Comparison of ENCODE assay signal across 1 cellular context in the genomic region with DNA sequence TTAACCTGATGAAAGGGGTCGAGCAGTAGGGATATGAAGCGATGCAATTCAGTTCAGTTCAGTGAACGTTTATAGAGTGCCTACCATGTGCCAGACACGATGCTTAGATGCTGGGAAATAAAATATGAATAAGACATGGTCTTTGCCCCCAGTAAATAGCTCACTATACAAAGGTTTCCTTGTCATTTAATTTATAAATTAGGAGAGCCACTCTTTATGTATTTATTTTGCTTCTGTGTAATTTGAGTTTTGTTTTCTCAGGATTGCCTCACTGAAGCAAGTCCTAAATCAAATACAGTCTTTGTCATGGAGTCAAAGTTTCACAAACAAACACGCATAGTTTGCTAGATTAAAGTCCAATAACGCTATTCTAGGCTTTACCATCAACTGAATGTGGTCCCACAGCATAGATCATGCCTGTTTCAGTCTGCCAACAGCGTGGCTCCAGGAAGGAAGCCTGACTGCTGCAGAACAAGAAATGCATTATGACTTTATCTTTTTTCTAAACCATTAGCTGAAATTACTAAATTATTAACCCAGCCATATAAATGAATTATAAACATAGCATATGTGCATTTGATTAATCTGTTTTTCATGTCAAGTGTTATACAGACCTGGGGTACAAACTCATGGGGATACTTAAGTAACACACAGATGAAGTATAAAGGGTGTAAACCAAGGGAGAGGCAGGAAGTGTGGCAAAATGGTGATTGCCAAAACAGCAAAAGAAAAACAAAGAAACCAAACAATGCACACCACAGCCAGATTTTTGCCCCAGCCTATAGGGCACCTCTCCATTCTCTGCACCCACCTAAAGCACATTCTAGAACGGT.
TF ChIP-seq lines count a peak whose summit lies in the region.

No MANE protein-coding gene starts in this region.

TF ChIP-seq in HepG2, 621 proteins besides CTCF, POLR2A, EP300 and RAD21 (continued from another document and continues in another):
- TF ChIP-seq CREB1 (IDR thresholded peaks at IDR 0.05), result peak; percentile 46; the same call in 1 of the 2 replicates
- TF ChIP-seq CREB1 (CRISPR knock-in tag; IDR thresholded peaks at IDR 0.05), result peak; percentile 89
- TF ChIP-seq, protein P1, sequence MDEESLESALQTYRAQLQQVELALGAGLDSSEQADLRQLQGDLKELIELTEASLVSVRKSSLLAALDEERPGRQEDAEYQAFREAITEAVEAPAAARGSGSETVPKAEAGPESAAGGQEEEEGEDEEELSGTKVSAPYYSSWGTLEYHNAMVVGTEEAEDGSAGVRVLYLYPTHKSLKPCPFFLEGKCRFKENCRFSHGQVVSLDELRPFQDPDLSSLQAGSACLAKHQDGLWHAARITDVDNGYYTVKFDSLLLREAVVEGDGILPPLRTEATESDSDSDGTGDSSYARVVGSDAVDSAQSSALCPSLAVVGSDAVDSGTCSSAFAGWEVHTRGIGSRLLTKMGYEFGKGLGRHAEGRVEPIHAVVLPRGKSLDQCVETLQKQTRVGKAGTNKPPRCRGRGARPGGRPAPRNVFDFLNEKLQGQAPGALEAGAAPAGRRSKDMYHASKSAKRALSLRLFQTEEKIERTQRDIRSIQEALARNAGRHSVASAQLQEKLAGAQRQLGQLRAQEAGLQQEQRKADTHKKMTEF (CRISPR knock-in tag; IDR thresholded peaks at IDR 0.05), result peak; percentile 99
- no peak for TF ChIP-seq SMYD3 (CRISPR knock-in tag; IDR thresholded peaks at IDR 0.05)
- TF ChIP-seq ZBTB8A (CRISPR knock-in tag; IDR thresholded peaks at IDR 0.05; ENCODE audit: borderline replicate concordance, low read depth), result no peak
- no peak for TF ChIP-seq GPBP1L1 (CRISPR knock-in tag; IDR thresholded peaks at IDR 0.05)
- TF ChIP-seq MTERF4 (CRISPR knock-in tag; IDR thresholded peaks at IDR 0.05), result no peak
- TF ChIP-seq ZNF543 (CRISPR knock-in tag; IDR thresholded peaks at IDR 0.05), result peak; percentile 46; the same call in 1 of the 2 replicates
- peak; percentile 100 for TF ChIP-seq NFIC (IDR thresholded peaks at IDR 0.05; ENCODE audit: low read length)
- TF ChIP-seq ZNF275 (CRISPR knock-in tag; IDR thresholded peaks at IDR 0.05; ENCODE audit: borderline replicate concordance), result no peak
- TF ChIP-seq MEIS2 (CRISPR knock-in tag; IDR thresholded peaks at IDR 0.05), result peak; percentile 79
- peak; percentile 97 for TF ChIP-seq SIX1 (CRISPR knock-in tag; IDR thresholded peaks at IDR 0.05; ENCODE audit: borderline replicate concordance)
- no peak; the same call in 1 of the 2 replicates for TF ChIP-seq JDP2 (CRISPR knock-in tag; IDR thresholded peaks at IDR 0.05; ENCODE audit: borderline replicate concordance)
- peak; percentile 94 for TF ChIP-seq FOXK1 (CRISPR knock-in tag; IDR thresholded peaks at IDR 0.05; ENCODE audit: borderline replicate concordance, low read depth)
- peak; percentile 63; the same call in 1 of the 2 replicates for TF ChIP-seq ZNF775 (CRISPR knock-in tag; IDR thresholded peaks at IDR 0.05; ENCODE audit: borderline replicate concordance)
- no peak; the same call in 1 of the 2 replicates for TF ChIP-seq KAT7 (CRISPR knock-in tag; IDR thresholded peaks at IDR 0.05; ENCODE audit: borderline replicate concordance)
- TF ChIP-seq ATF7 (IDR thresholded peaks at IDR 0.05), result peak; percentile 70
- peak; percentile 74; the same call in 1 of the 2 replicates for TF ChIP-seq ATF7 (CRISPR knock-in tag; IDR thresholded peaks at IDR 0.05)
- no peak for TF ChIP-seq ZNF10 (CRISPR knock-in tag; IDR thresholded peaks at IDR 0.05; ENCODE audit: borderline replicate concordance, low read depth)
- no peak for TF ChIP-seq MBNL3 (CRISPR knock-in tag; conservative IDR thresholded peaks at IDR 0.05)
- TF ChIP-seq, protein P2, sequence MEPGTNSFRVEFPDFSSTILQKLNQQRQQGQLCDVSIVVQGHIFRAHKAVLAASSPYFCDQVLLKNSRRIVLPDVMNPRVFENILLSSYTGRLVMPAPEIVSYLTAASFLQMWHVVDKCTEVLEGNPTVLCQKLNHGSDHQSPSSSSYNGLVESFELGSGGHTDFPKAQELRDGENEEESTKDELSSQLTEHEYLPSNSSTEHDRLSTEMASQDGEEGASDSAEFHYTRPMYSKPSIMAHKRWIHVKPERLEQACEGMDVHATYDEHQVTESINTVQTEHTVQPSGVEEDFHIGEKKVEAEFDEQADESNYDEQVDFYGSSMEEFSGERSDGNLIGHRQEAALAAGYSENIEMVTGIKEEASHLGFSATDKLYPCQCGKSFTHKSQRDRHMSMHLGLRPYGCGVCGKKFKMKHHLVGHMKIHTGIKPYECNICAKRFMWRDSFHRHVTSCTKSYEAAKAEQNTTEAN (CRISPR knock-in tag; conservative IDR thresholded peaks at IDR 0.05), result peak; percentile 70
- TF ChIP-seq ZNF501 (CRISPR knock-in tag; IDR thresholded peaks at IDR 0.05), result no peak
- TF ChIP-seq, protein P3, sequence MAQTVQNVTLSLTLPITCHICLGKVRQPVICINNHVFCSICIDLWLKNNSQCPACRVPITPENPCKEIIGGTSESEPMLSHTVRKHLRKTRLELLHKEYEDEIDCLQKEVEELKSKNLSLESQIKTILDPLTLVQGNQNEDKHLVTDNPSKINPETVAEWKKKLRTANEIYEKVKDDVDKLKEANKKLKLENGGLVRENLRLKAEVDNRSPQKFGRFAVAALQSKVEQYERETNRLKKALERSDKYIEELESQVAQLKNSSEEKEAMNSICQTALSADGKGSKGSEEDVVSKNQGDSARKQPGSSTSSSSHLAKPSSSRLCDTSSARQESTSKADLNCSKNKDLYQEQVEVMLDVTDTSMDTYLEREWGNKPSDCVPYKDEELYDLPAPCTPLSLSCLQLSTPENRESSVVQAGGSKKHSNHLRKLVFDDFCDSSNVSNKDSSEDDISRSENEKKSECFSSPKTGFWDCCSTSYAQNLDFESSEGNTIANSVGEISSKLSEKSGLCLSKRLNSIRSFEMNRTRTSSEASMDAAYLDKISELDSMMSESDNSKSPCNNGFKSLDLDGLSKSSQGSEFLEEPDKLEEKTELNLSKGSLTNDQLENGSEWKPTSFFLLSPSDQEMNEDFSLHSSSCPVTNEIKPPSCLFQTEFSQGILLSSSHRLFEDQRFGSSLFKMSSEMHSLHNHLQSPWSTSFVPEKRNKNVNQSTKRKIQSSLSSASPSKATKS (CRISPR knock-in tag; IDR thresholded peaks at IDR 0.05), result peak; percentile 97
- TF ChIP-seq NFATC3 (CRISPR knock-in tag; IDR thresholded peaks at IDR 0.05), result no peak
- TF ChIP-seq TMF1 (CRISPR knock-in tag; IDR thresholded peaks at IDR 0.05; ENCODE audit: low read depth), result no peak
- peak; percentile 96 for TF ChIP-seq TBX2 (CRISPR knock-in tag; IDR thresholded peaks at IDR 0.05; ENCODE audit: borderline replicate concordance)
- TF ChIP-seq ZNF331 (CRISPR knock-in tag; IDR thresholded peaks at IDR 0.05), result peak; percentile 77; the same call in 1 of the 2 replicates
- TF ChIP-seq ZNF225 (CRISPR knock-in tag; IDR thresholded peaks at IDR 0.05), result no peak
- TF ChIP-seq RCOR2 (CRISPR knock-in tag; IDR thresholded peaks at IDR 0.05), result peak; percentile 94; the same call in 1 of the 2 replicates
- no peak for TF ChIP-seq SRSF1 (optimal IDR thresholded peaks at IDR 0.05; ENCODE audit: low read depth, low read length)
- TF ChIP-seq, protein P4, sequence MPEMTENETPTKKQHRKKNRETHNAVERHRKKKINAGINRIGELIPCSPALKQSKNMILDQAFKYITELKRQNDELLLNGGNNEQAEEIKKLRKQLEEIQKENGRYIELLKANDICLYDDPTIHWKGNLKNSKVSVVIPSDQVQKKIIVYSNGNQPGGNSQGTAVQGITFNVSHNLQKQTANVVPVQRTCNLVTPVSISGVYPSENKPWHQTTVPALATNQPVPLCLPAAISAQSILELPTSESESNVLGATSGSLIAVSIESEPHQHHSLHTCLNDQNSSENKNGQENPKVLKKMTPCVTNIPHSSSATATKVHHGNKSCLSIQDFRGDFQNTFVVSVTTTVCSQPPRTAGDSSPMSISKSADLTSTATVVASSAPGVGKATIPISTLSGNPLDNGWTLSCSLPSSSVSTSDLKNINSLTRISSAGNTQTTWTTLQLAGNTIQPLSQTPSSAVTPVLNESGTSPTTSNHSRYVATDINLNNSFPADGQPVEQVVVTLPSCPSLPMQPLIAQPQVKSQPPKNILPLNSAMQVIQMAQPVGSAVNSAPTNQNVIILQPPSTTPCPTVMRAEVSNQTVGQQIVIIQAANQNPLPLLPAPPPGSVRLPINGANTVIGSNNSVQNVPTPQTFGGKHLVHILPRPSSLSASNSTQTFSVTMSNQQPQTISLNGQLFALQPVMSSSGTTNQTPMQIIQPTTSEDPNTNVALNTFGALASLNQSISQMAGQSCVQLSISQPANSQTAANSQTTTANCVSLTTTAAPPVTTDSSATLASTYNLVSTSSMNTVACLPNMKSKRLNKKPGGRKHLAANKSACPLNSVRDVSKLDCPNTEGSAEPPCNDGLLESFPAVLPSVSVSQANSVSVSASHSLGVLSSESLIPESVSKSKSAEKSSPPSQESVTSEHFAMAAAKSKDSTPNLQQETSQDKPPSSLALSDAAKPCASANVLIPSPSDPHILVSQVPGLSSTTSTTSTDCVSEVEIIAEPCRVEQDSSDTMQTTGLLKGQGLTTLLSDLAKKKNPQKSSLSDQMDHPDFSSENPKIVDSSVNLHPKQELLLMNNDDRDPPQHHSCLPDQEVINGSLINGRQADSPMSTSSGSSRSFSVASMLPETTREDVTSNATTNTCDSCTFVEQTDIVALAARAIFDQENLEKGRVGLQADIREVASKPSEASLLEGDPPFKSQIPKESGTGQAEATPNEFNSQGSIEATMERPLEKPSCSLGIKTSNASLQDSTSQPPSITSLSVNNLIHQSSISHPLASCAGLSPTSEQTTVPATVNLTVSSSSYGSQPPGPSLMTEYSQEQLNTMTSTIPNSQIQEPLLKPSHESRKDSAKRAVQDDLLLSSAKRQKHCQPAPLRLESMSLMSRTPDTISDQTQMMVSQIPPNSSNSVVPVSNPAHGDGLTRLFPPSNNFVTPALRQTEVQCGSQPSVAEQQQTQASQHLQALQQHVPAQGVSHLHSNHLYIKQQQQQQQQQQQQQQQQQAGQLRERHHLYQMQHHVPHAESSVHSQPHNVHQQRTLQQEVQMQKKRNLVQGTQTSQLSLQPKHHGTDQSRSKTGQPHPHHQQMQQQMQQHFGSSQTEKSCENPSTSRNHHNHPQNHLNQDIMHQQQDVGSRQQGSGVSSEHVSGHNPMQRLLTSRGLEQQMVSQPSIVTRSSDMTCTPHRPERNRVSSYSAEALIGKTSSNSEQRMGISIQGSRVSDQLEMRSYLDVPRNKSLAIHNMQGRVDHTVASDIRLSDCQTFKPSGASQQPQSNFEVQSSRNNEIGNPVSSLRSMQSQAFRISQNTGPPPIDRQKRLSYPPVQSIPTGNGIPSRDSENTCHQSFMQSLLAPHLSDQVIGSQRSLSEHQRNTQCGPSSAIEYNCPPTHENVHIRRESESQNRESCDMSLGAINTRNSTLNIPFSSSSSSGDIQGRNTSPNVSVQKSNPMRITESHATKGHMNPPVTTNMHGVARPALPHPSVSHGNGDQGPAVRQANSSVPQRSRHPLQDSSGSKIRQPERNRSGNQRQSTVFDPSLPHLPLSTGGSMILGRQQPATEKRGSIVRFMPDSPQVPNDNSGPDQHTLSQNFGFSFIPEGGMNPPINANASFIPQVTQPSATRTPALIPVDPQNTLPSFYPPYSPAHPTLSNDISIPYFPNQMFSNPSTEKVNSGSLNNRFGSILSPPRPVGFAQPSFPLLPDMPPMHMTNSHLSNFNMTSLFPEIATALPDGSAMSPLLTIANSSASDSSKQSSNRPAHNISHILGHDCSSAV (CRISPR knock-in tag; IDR thresholded peaks at IDR 0.05; ENCODE audit: borderline replicate concordance), result no peak
- no peak for TF ChIP-seq ZNF713 (CRISPR knock-in tag; IDR thresholded peaks at IDR 0.05)
- TF ChIP-seq NCOR1 (IDR thresholded peaks at IDR 0.05; ENCODE audit: borderline replicate concordance, low read length), result peak; percentile 99
- TF ChIP-seq, protein P5, sequence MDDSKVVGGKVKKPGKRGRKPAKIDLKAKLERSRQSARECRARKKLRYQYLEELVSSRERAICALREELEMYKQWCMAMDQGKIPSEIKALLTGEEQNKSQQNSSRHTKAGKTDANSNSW (CRISPR knock-in tag; IDR thresholded peaks at IDR 0.05; ENCODE audit: borderline replicate concordance), result no peak
- peak; percentile 4; the same call in 1 of the 2 replicates for TF ChIP-seq FOSL1 (CRISPR knock-in tag; IDR thresholded peaks at IDR 0.05; ENCODE audit: borderline replicate concordance)
- peak; percentile 98 for TF ChIP-seq NFKBIZ (CRISPR knock-in tag; IDR thresholded peaks at IDR 0.05)
- TF ChIP-seq, protein P6, sequence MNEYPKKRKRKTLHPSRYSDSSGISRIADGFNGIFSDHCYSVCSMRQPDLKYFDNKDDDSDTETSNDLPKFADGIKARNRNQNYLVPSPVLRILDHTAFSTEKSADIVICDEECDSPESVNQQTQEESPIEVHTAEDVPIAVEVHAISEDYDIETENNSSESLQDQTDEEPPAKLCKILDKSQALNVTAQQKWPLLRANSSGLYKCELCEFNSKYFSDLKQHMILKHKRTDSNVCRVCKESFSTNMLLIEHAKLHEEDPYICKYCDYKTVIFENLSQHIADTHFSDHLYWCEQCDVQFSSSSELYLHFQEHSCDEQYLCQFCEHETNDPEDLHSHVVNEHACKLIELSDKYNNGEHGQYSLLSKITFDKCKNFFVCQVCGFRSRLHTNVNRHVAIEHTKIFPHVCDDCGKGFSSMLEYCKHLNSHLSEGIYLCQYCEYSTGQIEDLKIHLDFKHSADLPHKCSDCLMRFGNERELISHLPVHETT (CRISPR knock-in tag; conservative IDR thresholded peaks at IDR 0.05), result no peak
- TF ChIP-seq RNF2 (conservative IDR thresholded peaks at IDR 0.05; ENCODE audit: low read depth), result peak; percentile 89
